In genomic region chr21:38838598-38839369, GRCh38 we compare ENCODE assay signal across 1 cellular context.
TF ChIP-seq lines count a peak whose summit lies in the region.

No MANE protein-coding gene starts in this region.

TF ChIP-seq in endothelial cell of umbilical vein, 7 proteins besides CTCF, POLR2A, EP300 and RAD21:
- no peak for TF ChIP-seq EZH2 (IDR thresholded peaks at IDR 0.05; ENCODE audit: borderline replicate concordance, low read depth, low read length, severe bottlenecking)
- TF ChIP-seq POLR2AphosphoS5 (IDR thresholded peaks at IDR 0.05; ENCODE audit: insufficient read depth, low read depth, low read length): no peak
- TF ChIP-seq MAX (IDR thresholded peaks at IDR 0.05; ENCODE audit: insufficient read depth, insufficient read length): no peak
- no peak for TF ChIP-seq FOS (IDR thresholded peaks at IDR 0.05; ENCODE audit: borderline replicate concordance, insufficient read depth, low read length)
- TF ChIP-seq JUN (IDR thresholded peaks at IDR 0.05; ENCODE audit: borderline replicate concordance, insufficient read depth, insufficient read length, low read depth): no peak
- TF ChIP-seq MYC (IDR thresholded peaks at IDR 0.05; ENCODE audit: low read depth, low read length): no peak
- TF ChIP-seq GATA2 (IDR thresholded peaks at IDR 0.05; ENCODE audit: insufficient read depth, insufficient read length, low read depth, low read length): no peak
